19 cellular contexts compared by ENCODE assay signal in the genomic region with DNA sequence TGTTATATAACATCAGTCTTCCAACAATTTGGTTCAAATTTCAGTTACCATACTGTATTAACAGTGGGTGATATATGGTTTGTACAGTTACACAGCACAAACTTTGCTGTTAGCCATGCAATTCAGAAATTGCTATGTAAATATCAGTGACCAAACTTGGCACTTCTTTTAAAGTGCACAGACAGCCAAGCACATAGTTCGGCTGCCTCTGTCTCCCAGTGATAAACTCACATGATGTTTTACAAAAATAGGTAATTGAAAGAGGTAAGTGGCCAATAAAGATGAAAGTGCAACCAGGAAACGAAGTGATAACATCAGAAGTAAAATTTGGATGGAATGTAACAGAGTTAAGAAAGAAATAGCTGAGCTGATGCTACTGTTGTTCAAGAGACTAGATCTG.
"Had no signal": no experiment of that assay in that cellular context is flagged by ENCODE, and none has a peak within 500 bp of the region (broad histone marks: within the 10 kb centered on the region; RNA-seq: fewer than 3 reads in every experiment).

No MANE protein-coding gene starts in this region.

- H3K36me3 ChIP-seq: adrenal gland, colonic mucosa, esophagus muscularis mucosa, tibial artery, WERI-Rb-1 had no signal

- H3K4me3 ChIP-seq: adrenal gland, colonic mucosa, esophagus muscularis mucosa, tibial artery had no signal

- H3K27me3 Mint-ChIP-seq: activated CD4-positive, alpha-beta memory T cell treated with anti-CD3 and anti-CD28 coated beads, Interleukin-2, amount 10 ng/mL, durations not matched to agents 7 days and 5 days; activated CD4-positive, alpha-beta T cell treated with anti-CD3 and anti-CD28 coated beads for 36 hours; activated naive CD4-positive, alpha-beta T cell treated with anti-CD3 and anti-CD28 coated beads, Interleukin-2, amount 50 U/mL, for 24 hours; naive B cell; stimulated activated naive B cell treated with anti-CD40 and anti-IgM and Interleukin-4, amounts not matched to agents 10 μg/mL and 1 μg/mL and 100 μg/mL, for 72 hours; T-helper 17 cell had no signal

- H3K9me3 Mint-ChIP-seq: activated CD4-positive, alpha-beta memory T cell treated with anti-CD3 and anti-CD28 coated beads, Interleukin-2, amount 10 ng/mL, durations not matched to agents 7 days and 5 days; naive B cell had no signal

- ATAC-seq: activated CD4-positive, alpha-beta T cell treated with anti-CD3 and anti-CD28 coated beads for 36 hours; stimulated activated naive B cell treated with anti-CD40 and anti-IgM and Interleukin-4, amounts not matched to agents 10 μg/mL and 1 μg/mL and 100 μg/mL, for 72 hours; T-helper 17 cell had no signal

- H3K9me3 ChIP-seq: adrenal gland, colonic mucosa, esophagus muscularis mucosa, tibial artery had no signal

- H3K27me3 ChIP-seq: adrenal gland, colonic mucosa, esophagus muscularis mucosa, tibial artery had no signal

- H3K4me3 Mint-ChIP-seq: activated CD4-positive, alpha-beta memory T cell treated with anti-CD3 and anti-CD28 coated beads, Interleukin-2, amount 10 ng/mL, durations not matched to agents 7 days and 5 days; activated CD4-positive, alpha-beta T cell treated with anti-CD3 and anti-CD28 coated beads for 36 hours; activated naive CD4-positive, alpha-beta T cell treated with anti-CD3 and anti-CD28 coated beads, Interleukin-2, amount 50 U/mL, for 24 hours; naive B cell; stimulated activated naive B cell treated with anti-CD40 and anti-IgM and Interleukin-4, amounts not matched to agents 10 μg/mL and 1 μg/mL and 100 μg/mL, for 72 hours; T-helper 17 cell had no signal

- H3K27ac Mint-ChIP-seq: activated CD4-positive, alpha-beta memory T cell treated with anti-CD3 and anti-CD28 coated beads, Interleukin-2, amount 10 ng/mL, durations not matched to agents 7 days and 5 days; activated CD4-positive, alpha-beta T cell treated with anti-CD3 and anti-CD28 coated beads for 36 hours; activated naive CD4-positive, alpha-beta T cell treated with anti-CD3 and anti-CD28 coated beads, Interleukin-2, amount 50 U/mL, for 24 hours; naive B cell; stimulated activated naive B cell treated with anti-CD40 and anti-IgM and Interleukin-4, amounts not matched to agents 10 μg/mL and 1 μg/mL and 100 μg/mL, for 72 hours; T-helper 17 cell had no signal

- H3K27ac ChIP-seq: adrenal gland, colonic mucosa, esophagus muscularis mucosa, tibial artery, WERI-Rb-1 had no signal

- H3K36me3 Mint-ChIP-seq: activated naive CD4-positive, alpha-beta T cell treated with anti-CD3 and anti-CD28 coated beads, Interleukin-2, amount 50 U/mL, for 24 hours; naive B cell; stimulated activated naive B cell treated with anti-CD40 and anti-IgM and Interleukin-4, amounts not matched to agents 10 μg/mL and 1 μg/mL and 100 μg/mL, for 72 hours had no signal

- DNase-seq: activated CD4-positive, alpha-beta memory T cell treated with anti-CD3 and anti-CD28 coated beads, Interleukin-2, amount 10 ng/mL, durations not matched to agents 7 days and 5 days; activated CD4-positive, alpha-beta T cell treated with anti-CD3 and anti-CD28 coated beads for 36 hours; activated effector memory CD4-positive, alpha-beta T cell treated with anti-CD3 and anti-CD28 coated beads, Interleukin-2, amount 50 U/mL, for 16 hours; activated T-cell treated with anti-CD3 and anti-CD28 coated beads, Interleukin-2, amount 50 U/mL, for 48 hours; adrenal gland; colonic mucosa; effector CD4-positive, alpha-beta T cell; glutamatergic neuron; hypothalamus; kidney glomerular epithelial cell; naive B cell; stimulated activated CD4-positive, alpha-beta T cell treated with anti-CD3 and anti-CD28 coated beads, Interleukin-15, amount 100 ng/mL, for 24 hours; stimulated activated CD4-positive, alpha-beta T cell treated with anti-CD3 and anti-CD28 coated beads, Interleukin-4, amount 100 ng/mL, for 1 hour; stimulated activated naive B cell treated with anti-CD40 and anti-IgM and Interleukin-4, amounts not matched to agents 10 μg/mL and 1 μg/mL and 100 μg/mL, for 72 hours; T-helper 17 cell; tibial artery; WERI-Rb-1 had no signal

- H3K4me1 Mint-ChIP-seq: activated CD4-positive, alpha-beta memory T cell treated with anti-CD3 and anti-CD28 coated beads, Interleukin-2, amount 10 ng/mL, durations not matched to agents 7 days and 5 days; activated CD4-positive, alpha-beta T cell treated with anti-CD3 and anti-CD28 coated beads for 36 hours; activated naive CD4-positive, alpha-beta T cell treated with anti-CD3 and anti-CD28 coated beads, Interleukin-2, amount 50 U/mL, for 24 hours; T-helper 17 cell had no signal

- H3K4me1 ChIP-seq: adrenal gland, colonic mucosa, tibial artery had no signal
